In the genomic region with DNA sequence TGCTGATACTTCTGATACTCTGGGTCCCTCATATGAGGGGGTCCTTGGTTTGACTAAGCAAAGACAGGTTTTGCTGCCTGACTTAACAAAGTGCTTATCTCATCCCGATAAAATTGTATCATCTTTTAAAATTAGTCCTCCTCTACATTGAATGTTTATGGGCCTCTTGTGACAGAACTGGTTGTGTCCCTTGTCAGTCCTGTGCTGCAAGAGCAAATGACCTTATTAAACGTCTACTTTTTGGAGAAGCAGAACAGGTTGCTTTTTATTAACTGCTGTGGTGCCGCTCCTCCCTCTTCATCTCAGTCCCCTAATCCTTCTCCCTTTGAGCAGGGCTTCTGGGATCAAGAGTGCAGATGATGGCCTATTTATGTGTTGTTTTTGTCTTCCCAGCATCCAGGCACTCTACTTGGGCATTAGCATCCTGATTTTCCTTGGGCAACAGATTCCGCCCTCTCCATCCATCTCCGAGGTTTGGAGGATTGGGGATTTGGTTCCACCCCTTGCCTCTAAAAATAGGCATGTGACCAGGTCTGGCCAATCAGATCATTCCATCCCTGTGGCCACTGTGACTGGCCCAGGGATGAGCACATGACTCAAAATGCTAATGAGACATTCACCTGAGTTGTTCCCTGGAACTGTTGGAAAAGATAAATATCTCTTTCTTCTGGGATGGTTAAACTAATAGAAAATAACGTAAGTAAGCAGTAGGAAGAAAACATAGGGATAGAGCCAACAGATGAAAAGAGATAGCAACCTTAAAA, we compare ENCODE assay signal across 15 cellular contexts. TPM values are rescaled to one million over a fixed set of nuclear protein-coding genes. Genes with fewer than 3 reads are reported as not detected.
DNase-seq lines count a peak whose midpoint lies in the region; ATAC-seq and TF ChIP-seq lines count a peak whose summit lies in the region.
"Had no signal": no experiment of that assay in that cellular context is flagged by ENCODE, and none has a peak within 500 bp of the region (broad histone marks: within the 10 kb centered on the region; RNA-seq: fewer than 3 reads in every experiment).

No MANE protein-coding gene starts in this region.

- H3K27me3 ChIP-seq in neural progenitor cell (no peaks in the 10 kb centered on the region), left lung (no peaks in the 10 kb centered on the region)

- H3K4me2 ChIP-seq in neural progenitor cell = no peak overlapping the region

- peaks cover 33% of the 10 kb centered on the region for H3K4me1 Mint-ChIP-seq in neural progenitor cell

- intact Hi-C loops in left lung (cut with DNase I) = loop anchor here in 1 of 2 donors (5.0 kb wide), 1 partner anchor 112 kb away; no protein-coding TSS in a partner anchor

- H3K36me3 ChIP-seq in neural progenitor cell (peaks cover 6% of the 10 kb centered on the region), left lung (peaks cover 0 to 6% of the 10 kb centered on the region in 2 donors)
- H3K36me3 ChIP-seq: thoracic aorta had no signal

- TF ChIP-seq CTCF in neural progenitor cell (IDR thresholded peaks at IDR 0.05) (no peak), left lung (IDR thresholded peaks at IDR 0.05) (no peak)

- H3K27ac ChIP-seq in neural progenitor cell = no peak overlapping the region
- no peak overlapping the region for H3K27ac ChIP-seq in left lung
- H3K27ac ChIP-seq: thoracic aorta had no signal

- H3K4me3 ChIP-seq in neural progenitor cell (no peak overlapping the region), left lung (no peak overlapping the region)
- H3K4me3 ChIP-seq: skin epidermis, thoracic aorta had no signal

- no peaks in the 10 kb centered on the region for H3K27me3 Mint-ChIP-seq in neural progenitor cell (ENCODE audit: insufficient read depth, low read depth)

- H3K4me3 Mint-ChIP-seq in neural progenitor cell = no peak overlapping the region

- peak overlapping the region; percentile 20 for H3K27ac Mint-ChIP-seq in neural progenitor cell

- H4K20me1 ChIP-seq in neural progenitor cell (ENCODE audit: low read depth) = no peaks in the 10 kb centered on the region

- peaks cover 29% of the 10 kb centered on the region for H3F3A ChIP-seq in neural progenitor cell (ENCODE audit: low read depth)

- no peak overlapping the region for H3K9ac ChIP-seq in neural progenitor cell

- no peak for ATAC-seq in left lung
- no peak for ATAC-seq in GM19035 (IDR thresholded peaks at IDR 0.05; ENCODE audit: unreplicated experiment)

- H3K4me1 ChIP-seq in neural progenitor cell (peaks cover 27% of the 10 kb centered on the region), left lung (peaks cover 7 to 45% of the 10 kb centered on the region in 2 donors)

- H3K79me2 ChIP-seq in neural progenitor cell (ENCODE audit: low read depth) = peaks cover 20% of the 10 kb centered on the region

- H3K9me3 ChIP-seq in neural progenitor cell (ENCODE audit: low read depth) (no peaks in the 10 kb centered on the region), left lung (no peaks in the 10 kb centered on the region)
- H3K9me3 ChIP-seq: thoracic aorta had no signal

- H3K36me3 Mint-ChIP-seq in neural progenitor cell = peaks cover 8% of the 10 kb centered on the region

- no peaks in the 10 kb centered on the region for H3K9me3 Mint-ChIP-seq in neural progenitor cell

- H2AFZ ChIP-seq in neural progenitor cell (replicated peaks) = peak overlapping the region; percentile 31

- DNase-seq in ELR (ENCODE audit: low read depth) (peak; percentile 17), HuH-7.5 (ENCODE audit: low spot score) (peak; percentile 47), SK-N-DZ (ENCODE audit: low spot score) (peak; percentile 71), neural progenitor cell (ENCODE audit: low spot score) (peak; percentile 35), left lung (no peak), foreskin melanocyte (no peak)
- DNase-seq: activated CD4-positive, CD25-positive, alpha-beta regulatory T cell; activated T-cell treated with anti-CD3 and anti-CD28 coated beads, Interleukin-2, amount 50 U/mL, for 1 hour; anterior cingulate cortex; KBM-7; NCI-H2081 treated with DMSO at 0.1 percent for 48 hours had no signal

RNA-seq across cellular contexts. Expression of a gene that starts 2.9 kb away (rescaled TPM):
- polyA plus RNA-seq in SK-N-DZ (2014; cell fraction: cytosol; rRNA removed) = 62.0 and 65.0 TPM in 2 replicates
- 21.3 and 23.8 TPM in 2 replicates for polyA plus RNA-seq in SK-N-DZ (2014; cell fraction: nucleus; rRNA removed)
- total RNA-seq in neural progenitor cell (ENCODE audit: low replicate concordance) = 52.9 and 100.0 TPM in 2 replicates
- 10 to 100 TPM; 35.7 to 36.5 TPM for total RNA-seq in left lung

RNA-seq across cellular contexts. Expression of a gene that starts 19.1 kb away (rescaled TPM):
- polyA plus RNA-seq in SK-N-DZ (2014; cell fraction: cytosol; rRNA removed) = 0.07 TPM in 1 of 2 replicates, not detected in the other
- polyA plus RNA-seq in SK-N-DZ (2014; cell fraction: nucleus; rRNA removed) = not detected in 2 replicates
- total RNA-seq in neural progenitor cell (ENCODE audit: low replicate concordance) (0.06 TPM in 1 of 2 replicates, not detected in the other), left lung (under 1 TPM; 0.47 to 0.55 TPM)
- total RNA-seq: thoracic aorta had no signal

RNA-seq across cellular contexts. Expression of a gene that starts 24.6 kb away (rescaled TPM):
- polyA plus RNA-seq in SK-N-DZ (2014; cell fraction: cytosol; rRNA removed) = 0.41 and 0.47 TPM in 2 replicates
- polyA plus RNA-seq in SK-N-DZ (2014; cell fraction: nucleus; rRNA removed) = 0.93 and 1.4 TPM in 2 replicates
- total RNA-seq in neural progenitor cell (ENCODE audit: low replicate concordance) (0.79 and 0.81 TPM in 2 replicates), left lung (1 to 10 TPM in 1 of 2 donors, under 1 TPM in 1; 0.38 to 1.2 TPM)

RNA-seq across cellular contexts. Expression of a gene that starts 33.1 kb away (rescaled TPM):
- polyA plus RNA-seq in SK-N-DZ (2014; cell fraction: cytosol; rRNA removed) = not detected in 2 replicates
- not detected in 2 replicates for polyA plus RNA-seq in SK-N-DZ (2014; cell fraction: nucleus; rRNA removed)
- total RNA-seq in neural progenitor cell (ENCODE audit: low replicate concordance) (not detected in 2 replicates), left lung (1 to 10 TPM; 2.1 to 2.8 TPM)
- total RNA-seq: frontal cortex had no signal

RNA-seq across cellular contexts. Expression of a gene that starts 46.6 kb away (rescaled TPM):
- polyA plus RNA-seq in SK-N-DZ (2014; cell fraction: cytosol; rRNA removed) = not detected in 2 replicates
- not detected in 2 replicates for polyA plus RNA-seq in SK-N-DZ (2014; cell fraction: nucleus; rRNA removed)
- total RNA-seq in neural progenitor cell (ENCODE audit: low replicate concordance) (not detected in 2 replicates), left lung (1 to 10 TPM; 3.3 to 5.1 TPM)

Comparison
In these comparisons a context has a peak if more than half of its experiments do, and no peak if none do; other contexts are left out.
1. DNase-seq: peak in ELR (single experiment), HuH-7.5 (single experiment), SK-N-DZ (single experiment) and neural progenitor cell (single experiment); none in left lung (0 of 2) and foreskin melanocyte (single experiment).